In the genomic region with DNA sequence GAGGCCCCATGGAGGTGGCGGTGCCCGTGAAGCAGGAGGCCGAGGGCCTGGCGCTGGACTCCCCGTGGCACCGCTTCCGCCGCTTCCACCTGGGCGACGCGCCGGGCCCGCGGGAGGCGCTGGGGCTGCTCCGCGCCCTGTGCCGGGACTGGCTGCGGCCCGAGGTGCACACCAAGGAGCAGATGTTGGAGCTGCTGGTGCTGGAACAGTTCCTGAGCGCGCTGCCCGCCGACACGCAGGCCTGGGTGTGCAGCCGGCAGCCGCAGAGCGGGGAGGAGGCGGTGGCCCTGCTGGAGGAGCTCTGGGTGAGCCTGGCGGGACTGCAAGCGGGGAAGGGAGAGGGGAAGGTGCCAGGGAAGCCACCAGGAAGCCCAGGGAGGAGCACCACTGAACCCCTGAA, we compare ENCODE assay signal across 22 cellular contexts. TPM values are rescaled to one million over a fixed set of nuclear protein-coding genes. Genes with fewer than 3 reads are reported as not detected.
DNase-seq lines count a peak whose midpoint lies in the region; ATAC-seq, FAIRE-seq and TF ChIP-seq lines count a peak whose summit lies in the region.
"Had no signal": no experiment of that assay in that cellular context is flagged by ENCODE, and none has a peak within 500 bp of the region (broad histone marks: within the 10 kb centered on the region; RNA-seq: fewer than 3 reads in every experiment).

No MANE protein-coding gene starts in this region.

- H3K27ac ChIP-seq in adrenal gland (peak overlapping the region in 2 of 5 donors; percentile 44 to 72), pancreas (peak overlapping the region; percentile 50 to 61 (median 54)), WERI-Rb-1 (no peak overlapping the region)
- H3K27ac ChIP-seq: A549, C4-2B had no signal

- peaks cover 25% of the 10 kb centered on the region for H3K36me3 Mint-ChIP-seq in activated naive CD4-positive, alpha-beta T cell treated with anti-CD3 and anti-CD28 coated beads, Interleukin-2, amount 10 ng/mL, durations not matched to agents 7 days and 5 days

- H3K27me3 Mint-ChIP-seq in activated naive CD4-positive, alpha-beta T cell treated with anti-CD3 and anti-CD28 coated beads, Interleukin-2, amount 10 ng/mL, durations not matched to agents 7 days and 5 days, result no peaks in the 10 kb centered on the region

- WGBS in adrenal gland, 4 donors, result 61 to 88% (median 70%) methylated on average over 11 to 31 of the region's 31 CpGs
- WGBS in pancreas, 2 donors, result 43 to 48% methylated on average over 28 to 31 of the region's 31 CpGs

- TF ChIP-seq CTCF in adrenal gland (IDR thresholded peaks at IDR 0.05) (no peak), pancreas (IDR thresholded peaks at IDR 0.05) (no peak), WERI-Rb-1 (IDR thresholded peaks at IDR 0.05; ENCODE audit: low read depth, low read length) (no peak)

- no peak for TF ChIP-seq POLR2A in adrenal gland (IDR thresholded peaks at IDR 0.05)

- H3K27ac Mint-ChIP-seq in activated naive CD4-positive, alpha-beta T cell treated with anti-CD3 and anti-CD28 coated beads, Interleukin-2, amount 10 ng/mL, durations not matched to agents 7 days and 5 days, result no peak overlapping the region
- H3K27ac Mint-ChIP-seq: CD8-positive, alpha-beta T cell; H9 had no signal

- H3K4me1 ChIP-seq in adrenal gland (replicated peaks in 1 of 2) (peaks cover 7 to 17% of the 10 kb centered on the region in 2 donors), pancreas (peaks cover 43 to 53% (median 45%) of the 10 kb centered on the region in 3 donors)
- H3K4me1 ChIP-seq: BE2C had no signal

- intact Hi-C loops in adrenal gland (cut with DNase I) (no loop called here), pancreas (cut with DNase I) (no loop called here)

- H3K27me3 ChIP-seq in adrenal gland (no peaks in the 10 kb centered on the region), pancreas (no peaks in the 10 kb centered on the region), WERI-Rb-1 (ENCODE audit: insufficient read depth, low read depth, severe bottlenecking) (no peaks in the 10 kb centered on the region)
- H3K27me3 ChIP-seq: BE2C had no signal

- no peak overlapping the region for H3K4me3 ChIP-seq in adrenal gland
- H3K4me3 ChIP-seq in pancreas, result peak overlapping the region in 3 of 4 donors; percentile 14 to 38 (median 24)
- no peak overlapping the region for H3K4me3 ChIP-seq in WERI-Rb-1 (ENCODE audit: low read depth, low read length)
- H3K4me3 ChIP-seq: A549 had no signal

- H3K4me1 Mint-ChIP-seq in activated naive CD4-positive, alpha-beta T cell treated with anti-CD3 and anti-CD28 coated beads, Interleukin-2, amount 10 ng/mL, durations not matched to agents 7 days and 5 days, result peaks cover 22% of the 10 kb centered on the region

- peak in 5 of 7 donors; percentile 47 to 62 (median 61) for DNase-seq in adrenal gland
- DNase-seq in cerebellar cortex (ENCODE audit: low spot score), result peak; percentile 25
- peak in 4 of 6 donors; percentile 60 to 86 (median 70) for DNase-seq in pancreas
- DNase-seq in WERI-Rb-1, result no peak
- no peak for DNase-seq in activated naive CD4-positive, alpha-beta T cell treated with anti-CD3 and anti-CD28 coated beads, Interleukin-2, amount 10 ng/mL, durations not matched to agents 7 days and 5 days
- DNase-seq: BE2C; CD8-positive, alpha-beta T cell; COR-L47; DMS153; DMS79 treated with DMSO at 0.1 percent for 48 hours; EL; GDM1; GOT3; H9 had no signal

- H3K36me3 ChIP-seq in adrenal gland (replicated peaks in 1 of 2) (peaks cover 0 to 5% of the 10 kb centered on the region in 2 donors), pancreas (no peaks in the 10 kb centered on the region), WERI-Rb-1 (peaks cover 25% of the 10 kb centered on the region)

- no peaks in the 10 kb centered on the region for H3K9me3 Mint-ChIP-seq in activated naive CD4-positive, alpha-beta T cell treated with anti-CD3 and anti-CD28 coated beads, Interleukin-2, amount 10 ng/mL, durations not matched to agents 7 days and 5 days
- H3K9me3 Mint-ChIP-seq: CD8-positive, alpha-beta T cell; H9 had no signal

- no peak overlapping the region for H3K4me3 Mint-ChIP-seq in activated naive CD4-positive, alpha-beta T cell treated with anti-CD3 and anti-CD28 coated beads, Interleukin-2, amount 10 ng/mL, durations not matched to agents 7 days and 5 days
- H3K4me3 Mint-ChIP-seq: CD8-positive, alpha-beta T cell; H9 had no signal

- ATAC-seq in pancreas (peak; percentile 36 to 57 (median 41)), HG03457 (IDR thresholded peaks at IDR 0.05; ENCODE audit: unreplicated experiment) (no peak)
- ATAC-seq: CD8-positive, alpha-beta T cell had no signal

- CTCF ChIA-PET in activated naive CD4-positive, alpha-beta T cell treated with anti-CD3 and anti-CD28 coated beads, Interleukin-2, amount 10 ng/mL, durations not matched to agents 7 days and 5 days (lab: Charles Lee), result no interaction called here

- H3K9me3 ChIP-seq in adrenal gland (replicated peaks in 1 of 3) (no peaks in the 10 kb centered on the region), pancreas (no peaks in the 10 kb centered on the region), WERI-Rb-1 (ENCODE audit: severe bottlenecking) (no peaks in the 10 kb centered on the region)
- H3K9me3 ChIP-seq: A549, BE2C had no signal

- no peak for FAIRE-seq in pancreas (lab: Jason Lieb, UNC)
- FAIRE-seq: A549, D721Med, GM12892, GM19239, HTR-8/SVneo had no signal

RNA-seq across cellular contexts. Expression of a gene that starts 5.8 kb away (rescaled TPM):
- total RNA-seq in adrenal gland (10 to 100 TPM; 19.5 to 66.3 (median 35.8) TPM), pancreas (10 to 100 TPM; 27.9 to 47.9 (median 32.5) TPM)
- polyA plus RNA-seq in adrenal gland (10 to 100 TPM in 2 of 3 donors, 1 to 10 TPM in 1; 7.2 to 63.9 (median 39.4) TPM), pancreas (10 to 100 TPM; 67.5 to 99.0 TPM)

RNA-seq across cellular contexts. Expression of a gene that starts 25.8 kb away (rescaled TPM):
- total RNA-seq in adrenal gland (10 to 100 TPM in 7 of 8 donors, 1 to 10 TPM in 1; 8.5 to 51.5 (median 27.8) TPM), pancreas (10 to 100 TPM; 22.1 to 41.9 (median 25.6) TPM)
- polyA plus RNA-seq in adrenal gland (10 to 100 TPM in 2 of 3 donors, 1 to 10 TPM in 1; 4.6 to 44.7 (median 31.0) TPM), pancreas (10 to 100 TPM; 13.6 to 31.1 TPM)

RNA-seq across cellular contexts. Expression of a gene that starts 28.9 kb away (rescaled TPM):
- not detected for total RNA-seq in adrenal gland
- polyA plus RNA-seq in adrenal gland, result not detected
- total RNA-seq in pancreas, result not detected
- not detected for polyA plus RNA-seq in pancreas
- total RNA-seq: CD8-positive, alpha-beta T cell; H9 had no signal
- polyA plus RNA-seq: A549, AG04450 had no signal

RNA-seq across cellular contexts. Expression of a gene that starts 50.7 kb away (rescaled TPM):
- total RNA-seq in adrenal gland, result under 1 TPM in 2 of 8 donors, not detected in 6; 0.11 to 0.19 TPM
- under 1 TPM in 2 of 3 donors, not detected in 1; 0.09 to 0.13 TPM for polyA plus RNA-seq in adrenal gland
- total RNA-seq in pancreas, result not detected
- under 1 TPM in 1 of 2 donors, not detected in 1; 0.07 TPM for polyA plus RNA-seq in pancreas
- total RNA-seq: CD8-positive, alpha-beta T cell; H9 had no signal
- polyA plus RNA-seq: A549, AG04450 had no signal

RNA-seq across cellular contexts. Expression of a gene that starts 55.2 kb away (rescaled TPM):
- total RNA-seq in adrenal gland (not detected), pancreas (not detected)
- polyA plus RNA-seq in adrenal gland (not detected), pancreas (not detected)
- total RNA-seq: CD8-positive, alpha-beta T cell; H9 had no signal
- polyA plus RNA-seq: A549, AG04450 had no signal

Comparison
In these comparisons a context has a peak if more than half of its experiments do, and no peak if none do; other contexts are left out.
1. DNase-seq: peak in adrenal gland (5 of 7), cerebellar cortex (single experiment) and pancreas (4 of 6); none in WERI-Rb-1 (single experiment) and activated naive CD4-positive, alpha-beta T cell treated with anti-CD3 and anti-CD28 coated beads, Interleukin-2, amount 10 ng/mL, durations not matched to agents 7 days and 5 days (single experiment).
2. H3K4me3 ChIP-seq: peak in pancreas (3 of 4); none in adrenal gland (0 of 4) and WERI-Rb-1 (single experiment).